Comparison of ENCODE assay signal across 3 cellular contexts in genomic region chr2:45038861-45039260, GRCh38. TPM values are rescaled to one million over a fixed set of nuclear protein-coding genes. Genes with fewer than 3 reads are reported as not detected.
"Had no signal": no experiment of that assay in that cellular context is flagged by ENCODE, and none has a peak within 500 bp of the region (broad histone marks: within the 10 kb centered on the region; RNA-seq: fewer than 3 reads in every experiment).

No MANE protein-coding gene starts in this region.

RNA-seq across cellular contexts. Expression of gene SIX2, which starts 29.6 kb away (rescaled TPM):
- total RNA-seq: GM23248, H9, HFFc6 had no signal
